ENCODE assay signal across 8 cellular contexts in genomic region chr3:136196401-136197158, GRCh38. TPM values are rescaled to one million over a fixed set of nuclear protein-coding genes. Genes with fewer than 3 reads are reported as not detected.
DNase-seq lines count a peak whose midpoint lies in the region; ATAC-seq and TF ChIP-seq lines count a peak whose summit lies in the region.

No MANE protein-coding gene starts in this region.

- H3K9me3 Mint-ChIP-seq in activated B cell treated with CpG ODN at 0.5 μM for 24 hours: no peaks in the 10 kb centered on the region
- peaks cover 0 to 2% (median 0%) of the 10 kb centered on the region in 6 donors for H3K9me3 Mint-ChIP-seq in immature natural killer cell

- H3K36me3 Mint-ChIP-seq in activated B cell treated with CpG ODN at 0.5 μM for 24 hours (ENCODE audit: low read depth) (peaks cover 41% of the 10 kb centered on the region), immature natural killer cell (peaks cover 0 to 10% (median 0%) of the 10 kb centered on the region in 3 donors)

- TF ChIP-seq CTCF in AG09309 (IDR thresholded peaks at IDR 0.05; ENCODE audit: control insufficient read depth, insufficient read depth, low read depth, low read length, missing control alignments) (no peak), activated B cell treated with CpG ODN at 0.5 μM for 24 hours (IDR thresholded peaks at IDR 0.05) (no peak)

- peak overlapping the region; percentile 75 for H3K4me3 ChIP-seq in AG09309 (ENCODE audit: control insufficient read depth, low read depth, low read length)

- H3K4me1 Mint-ChIP-seq in activated B cell treated with CpG ODN at 0.5 μM for 24 hours (peaks cover 47% of the 10 kb centered on the region), immature natural killer cell (peaks cover 47 to 50% of the 10 kb centered on the region in 2 donors)

- DNase-seq in AG09309 (ENCODE audit: low read depth): peak; percentile 98
- DNase-seq in NCI-H226: peak; percentile 100
- peak; percentile 95 for DNase-seq in activated B cell treated with CpG ODN at 0.5 μM for 24 hours
- DNase-seq in caudate nucleus (lab: John Stamatoyannopoulos, UW): peak; percentile 42 to 99 (median 97)
- peak; percentile 98 for DNase-seq in immature natural killer cell
- DNase-seq in smooth muscle cell of the brain vasculature (ENCODE audit: low read depth, low spot score): peak; percentile 99

- intact Hi-C loops in activated B cell treated with CpG ODN at 0.5 μM for 24 hours (cut with micrococcal nuclease): loop anchor here (1.0 to 5.0 kb wide), 8 partner anchors 44 to 1990 kb away; partner anchors contain the start of genes ARMC8, CEP63, NCK1 and PCCB

- peak overlapping the region; percentile 94 for H3K27ac Mint-ChIP-seq in activated B cell treated with CpG ODN at 0.5 μM for 24 hours
- peak overlapping the region; percentile 95 to 100 (median 98) for H3K27ac Mint-ChIP-seq in immature natural killer cell

- H3K27me3 Mint-ChIP-seq in activated B cell treated with CpG ODN at 0.5 μM for 24 hours: no peaks in the 10 kb centered on the region
- H3K27me3 Mint-ChIP-seq in immature natural killer cell (ENCODE audit: low read depth in 3 of 3): peaks cover 32 to 41% (median 40%) of the 10 kb centered on the region in 3 donors

- CTCF ChIA-PET in activated B cell treated with CpG ODN at 0.5 μM for 24 hours (lab: Charles Lee): interaction anchor here (0.6 to 1.8 kb wide), 4 partner anchors 118 to 817 kb away, joined by 3 to 17 read pairs (median 4); partner anchors contain the start of gene STAG1

- H3K27ac ChIP-seq in caudate nucleus (ENCODE audit: low read depth, low read length): peak overlapping the region; percentile 99

- H3K4me3 Mint-ChIP-seq in activated B cell treated with CpG ODN at 0.5 μM for 24 hours (peak overlapping the region; percentile 99), immature natural killer cell (peak overlapping the region; percentile 95 to 99 (median 97))

- POLR2A ChIA-PET in activated B cell treated with CpG ODN at 0.5 μM for 24 hours (lab: Charles Lee): interaction anchor here (0.6 to 5.4 kb wide), 25 partner anchors 12 to 1978 kb away, joined by 3 to 135 read pairs (median 5); partner anchors contain the start of genes ANAPC13, CEP63, NCK1 and PCCB

- peak; percentile 74 for ATAC-seq in GM19023 (IDR thresholded peaks at IDR 0.05; ENCODE audit: unreplicated experiment)
- ATAC-seq in HG03196 (IDR thresholded peaks at IDR 0.05; ENCODE audit: unreplicated experiment): peak; percentile 65
- ATAC-seq in activated B cell treated with CpG ODN at 0.5 μM for 24 hours (ENCODE audit: low read depth): peak; percentile 75

RNA-seq across cellular contexts. Expression of gene MSL2, which starts 0.4 kb away (rescaled TPM):
- total RNA-seq in activated B cell treated with CpG ODN at 0.5 μM for 24 hours: 58.0 and 59.4 TPM in 2 replicates
- polyA plus RNA-seq in immature natural killer cell: 10 to 100 TPM; 25.9 to 39.0 (median 33.0) TPM

RNA-seq across cellular contexts. Expression of gene PCCB, which starts 53.6 kb away (rescaled TPM):
- total RNA-seq in activated B cell treated with CpG ODN at 0.5 μM for 24 hours: 31.2 and 31.8 TPM in 2 replicates
- 10 to 100 TPM; 41.8 to 73.3 (median 61.5) TPM for polyA plus RNA-seq in immature natural killer cell

Comparison
In these comparisons a context has a peak if more than half of its experiments do, and no peak if none do; other contexts are left out.
1. Peak in every context shown above with its lines: DNase-seq, ATAC-seq, H3K4me3 ChIP-seq and H3K27ac ChIP-seq.